ENCODE assay signal across 7 cellular contexts in the genomic region with DNA sequence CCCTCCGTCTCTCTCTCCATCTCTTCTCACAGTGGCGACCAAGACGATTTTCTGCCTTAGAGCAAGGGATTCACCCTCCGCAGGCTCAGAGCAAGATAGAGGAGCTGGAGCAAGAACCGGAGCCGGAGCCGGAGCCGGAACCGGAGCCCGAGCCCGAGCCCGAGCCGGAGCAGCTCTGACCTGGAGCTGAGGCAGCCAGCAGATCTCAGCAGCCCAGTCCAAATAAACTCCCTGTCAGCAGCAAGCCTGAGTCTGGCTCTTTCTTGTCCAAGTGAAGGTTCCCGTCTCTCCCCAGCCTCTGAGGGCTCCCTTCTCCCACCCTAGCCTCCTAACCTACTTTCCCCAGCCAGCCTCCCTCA. TPM values are rescaled to one million over a fixed set of nuclear protein-coding genes. Genes with fewer than 3 reads are reported as not detected.
DNase-seq lines count a peak whose midpoint lies in the region; ATAC-seq, FAIRE-seq and TF ChIP-seq lines count a peak whose summit lies in the region.

No MANE protein-coding gene starts in this region.

- DNase-seq in GM19239 (ENCODE audit: insufficient read length, low spot score), result no peak
- peak in 1 of 2 donors; percentile 80 for DNase-seq in foreskin fibroblast
- no peak for DNase-seq in progenitor cell of endocrine pancreas (ENCODE audit: low spot score, unreplicated experiment)
- no peak for DNase-seq in SK-N-DZ (ENCODE audit: low spot score)
- no peak for DNase-seq in NCI-H2029 (lab: John Stamatoyannopoulos, UW)

- FAIRE-seq in GM19239 (lab: Jason Lieb, UNC), result peak; percentile 59

- peak overlapping the region; percentile 80 for H3K4me3 Mint-ChIP-seq in progenitor cell of endocrine pancreas (ENCODE audit: low read depth)

- ATAC-seq in SK-N-SH treated with all-trans-retinoic acid at 6 μM for 48 hours, result peak; percentile 24
- no peak for ATAC-seq in HG02642 (IDR thresholded peaks at IDR 0.05; ENCODE audit: poor library complexity, unreplicated experiment)

- H3K27ac Mint-ChIP-seq in progenitor cell of endocrine pancreas, result peak overlapping the region; percentile 65

- H3K4me1 Mint-ChIP-seq in progenitor cell of endocrine pancreas (ENCODE audit: low read depth), result peaks cover 34% of the 10 kb centered on the region

- peak overlapping the region; percentile 18 to 60 for H3K4me3 ChIP-seq in foreskin fibroblast (ENCODE audit: low read depth in 1 of 2, low read length in 2 of 2)

- H3K27me3 Mint-ChIP-seq in progenitor cell of endocrine pancreas, result peaks cover 59% of the 10 kb centered on the region

- peaks cover 4% of the 10 kb centered on the region for H3K36me3 Mint-ChIP-seq in progenitor cell of endocrine pancreas (ENCODE audit: insufficient read depth)

- TF ChIP-seq CTCF in foreskin fibroblast (IDR thresholded peaks at IDR 0.05; ENCODE audit: low read depth, low read length), result no peak
- no peak for TF ChIP-seq CTCF in progenitor cell of endocrine pancreas (IDR thresholded peaks at IDR 0.05; ENCODE audit: unreplicated experiment)

- no peaks in the 10 kb centered on the region for H3K9me3 Mint-ChIP-seq in progenitor cell of endocrine pancreas (ENCODE audit: low read depth)

TF ChIP-seq in SK-N-SH treated with all-trans-retinoic acid at 6 μM for 48 hours, 23 proteins besides CTCF, POLR2A, EP300 and RAD21:
- TF ChIP-seq SNAI2 (CRISPR knock-in tag; IDR thresholded peaks at IDR 0.05) (no peak), OSR1 (CRISPR knock-in tag; IDR thresholded peaks at IDR 0.05) (no peak), ZFP3 (CRISPR knock-in tag; IDR thresholded peaks at IDR 0.05) (no peak), ARNTL (CRISPR knock-in tag; IDR thresholded peaks at IDR 0.05; ENCODE audit: borderline replicate concordance, low read depth) (no peak), TOX (CRISPR knock-in tag; IDR thresholded peaks at IDR 0.05; ENCODE audit: borderline replicate concordance) (no peak), ESRRG (CRISPR knock-in tag; IDR thresholded peaks at IDR 0.05) (no peak)
- TF ChIP-seq, protein P1, sequence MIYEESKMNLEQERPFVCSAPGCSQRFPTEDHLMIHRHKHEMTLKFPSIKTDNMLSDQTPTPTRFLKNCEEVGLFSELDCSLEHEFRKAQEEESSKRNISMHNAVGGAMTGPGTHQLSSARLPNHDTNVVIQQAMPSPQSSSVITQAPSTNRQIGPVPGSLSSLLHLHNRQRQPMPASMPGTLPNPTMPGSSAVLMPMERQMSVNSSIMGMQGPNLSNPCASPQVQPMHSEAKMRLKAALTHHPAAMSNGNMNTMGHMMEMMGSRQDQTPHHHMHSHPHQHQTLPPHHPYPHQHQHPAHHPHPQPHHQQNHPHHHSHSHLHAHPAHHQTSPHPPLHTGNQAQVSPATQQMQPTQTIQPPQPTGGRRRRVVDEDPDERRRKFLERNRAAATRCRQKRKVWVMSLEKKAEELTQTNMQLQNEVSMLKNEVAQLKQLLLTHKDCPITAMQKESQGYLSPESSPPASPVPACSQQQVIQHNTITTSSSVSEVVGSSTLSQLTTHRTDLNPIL (CRISPR knock-in tag; IDR thresholded peaks at IDR 0.05; ENCODE audit: low read depth), result no peak
- TF ChIP-seq, protein P2, sequence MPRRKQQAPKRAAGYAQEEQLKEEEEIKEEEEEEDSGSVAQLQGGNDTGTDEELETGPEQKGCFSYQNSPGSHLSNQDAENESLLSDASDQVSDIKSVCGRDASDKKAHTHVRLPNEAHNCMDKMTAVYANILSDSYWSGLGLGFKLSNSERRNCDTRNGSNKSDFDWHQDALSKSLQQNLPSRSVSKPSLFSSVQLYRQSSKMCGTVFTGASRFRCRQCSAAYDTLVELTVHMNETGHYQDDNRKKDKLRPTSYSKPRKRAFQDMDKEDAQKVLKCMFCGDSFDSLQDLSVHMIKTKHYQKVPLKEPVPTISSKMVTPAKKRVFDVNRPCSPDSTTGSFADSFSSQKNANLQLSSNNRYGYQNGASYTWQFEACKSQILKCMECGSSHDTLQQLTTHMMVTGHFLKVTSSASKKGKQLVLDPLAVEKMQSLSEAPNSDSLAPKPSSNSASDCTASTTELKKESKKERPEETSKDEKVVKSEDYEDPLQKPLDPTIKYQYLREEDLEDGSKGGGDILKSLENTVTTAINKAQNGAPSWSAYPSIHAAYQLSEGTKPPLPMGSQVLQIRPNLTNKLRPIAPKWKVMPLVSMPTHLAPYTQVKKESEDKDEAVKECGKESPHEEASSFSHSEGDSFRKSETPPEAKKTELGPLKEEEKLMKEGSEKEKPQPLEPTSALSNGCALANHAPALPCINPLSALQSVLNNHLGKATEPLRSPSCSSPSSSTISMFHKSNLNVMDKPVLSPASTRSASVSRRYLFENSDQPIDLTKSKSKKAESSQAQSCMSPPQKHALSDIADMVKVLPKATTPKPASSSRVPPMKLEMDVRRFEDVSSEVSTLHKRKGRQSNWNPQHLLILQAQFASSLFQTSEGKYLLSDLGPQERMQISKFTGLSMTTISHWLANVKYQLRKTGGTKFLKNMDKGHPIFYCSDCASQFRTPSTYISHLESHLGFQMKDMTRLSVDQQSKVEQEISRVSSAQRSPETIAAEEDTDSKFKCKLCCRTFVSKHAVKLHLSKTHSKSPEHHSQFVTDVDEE (CRISPR knock-in tag; IDR thresholded peaks at IDR 0.05), result no peak

RNA-seq across cellular contexts. Expression of a gene that starts 5.9 kb away (rescaled TPM):
- 2.2 and 2.5 TPM in 2 replicates for total RNA-seq in progenitor cell of endocrine pancreas
- polyA plus RNA-seq in SK-N-DZ (2014; cell fraction: cytosol; rRNA removed), result 0.46 and 2.2 TPM in 2 replicates
- 14.0 and 24.1 TPM in 2 replicates for polyA plus RNA-seq in SK-N-DZ (2014; cell fraction: nucleus; rRNA removed)

RNA-seq across cellular contexts. Expression of a gene that starts 11.1 kb away (rescaled TPM):
- total RNA-seq in progenitor cell of endocrine pancreas, result 1.5 and 2.1 TPM in 2 replicates
- polyA plus RNA-seq in SK-N-DZ (2014; cell fraction: cytosol; rRNA removed), result 5.8 and 7.7 TPM in 2 replicates
- 6.6 and 8.7 TPM in 2 replicates for polyA plus RNA-seq in SK-N-DZ (2014; cell fraction: nucleus; rRNA removed)

RNA-seq across cellular contexts. Expression of a gene that starts 12.0 kb away (rescaled TPM):
- total RNA-seq in progenitor cell of endocrine pancreas, result 414 and 480 TPM in 2 replicates
- polyA plus RNA-seq in SK-N-DZ (2014; cell fraction: cytosol; rRNA removed), result 377 and 1,003 TPM in 2 replicates
- polyA plus RNA-seq in SK-N-DZ (2014; cell fraction: nucleus; rRNA removed), result 347 and 365 TPM in 2 replicates

RNA-seq across cellular contexts. Expression of a gene that starts 25.2 kb away (rescaled TPM):
- 281 and 305 TPM in 2 replicates for total RNA-seq in progenitor cell of endocrine pancreas
- 296 and 349 TPM in 2 replicates for polyA plus RNA-seq in SK-N-DZ (2014; cell fraction: cytosol; rRNA removed)
- 249 and 259 TPM in 2 replicates for polyA plus RNA-seq in SK-N-DZ (2014; cell fraction: nucleus; rRNA removed)

RNA-seq across cellular contexts. Expression of a gene that starts 43.4 kb away (rescaled TPM):
- total RNA-seq in progenitor cell of endocrine pancreas, result 5.5 and 6.3 TPM in 2 replicates
- polyA plus RNA-seq in SK-N-DZ (2014; cell fraction: cytosol; rRNA removed), result 37.5 and 46.0 TPM in 2 replicates
- 70.7 and 77.4 TPM in 2 replicates for polyA plus RNA-seq in SK-N-DZ (2014; cell fraction: nucleus; rRNA removed)
